In the genomic region with DNA sequence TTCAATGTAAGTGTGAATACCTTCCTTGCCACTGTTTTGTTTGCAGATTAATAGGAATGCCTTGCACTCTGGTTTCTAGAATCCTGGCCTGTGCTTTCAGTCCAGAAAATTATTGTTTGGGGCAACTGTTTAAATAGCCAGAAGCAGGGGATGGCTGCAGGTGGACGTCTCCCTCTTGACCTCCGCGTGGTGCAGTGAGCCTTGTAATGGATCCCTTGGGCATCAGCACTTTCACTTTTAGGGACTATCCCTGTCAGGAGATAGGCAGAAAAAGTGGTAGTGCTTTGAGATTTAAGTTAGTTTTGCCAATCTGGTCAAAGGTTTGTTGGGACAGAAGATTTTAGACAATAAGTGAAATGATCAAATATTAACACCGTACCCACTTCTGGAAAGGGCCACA, we compare ENCODE assay signal across 11 cellular contexts.
"Had no signal": no experiment of that assay in that cellular context is flagged by ENCODE, and none has a peak within 500 bp of the region (broad histone marks: within the 10 kb centered on the region; RNA-seq: fewer than 3 reads in every experiment).

No MANE protein-coding gene starts in this region.

- H3K27ac ChIP-seq: foreskin keratinocyte, thyroid gland had no signal

- H3K27ac Mint-ChIP-seq: nephron, WTC11 had no signal

- H3K4me3 Mint-ChIP-seq: nephron, WTC11 had no signal

- H3K4me1 Mint-ChIP-seq: WTC11 had no signal

- ATAC-seq: activated naive CD4-positive, alpha-beta T cell treated with anti-CD3 and anti-CD28 coated beads, Interleukin-2, amount 50 U/mL, for 72 hours; foreskin keratinocyte; sciatic nerve; WTC11 had no signal

- H3K9me3 Mint-ChIP-seq: activated naive CD4-positive, alpha-beta T cell treated with anti-CD3 and anti-CD28 coated beads, Interleukin-2, amount 50 U/mL, for 72 hours; nephron had no signal

- DNase-seq: activated CD4-positive, alpha-beta T cell treated with anti-CD3 and anti-CD28 coated beads for 4 hours; effector CD8-positive, alpha-beta T cell; foreskin keratinocyte; glutamatergic neuron; stimulated activated CD4-positive, alpha-beta T cell treated with anti-CD3 and anti-CD28 coated beads, Interleukin-1b, Interleukin-23, amount 100 ng/mL, for 48 hours; T-helper 2 cell; thyroid gland had no signal
